16 cellular contexts compared by ENCODE assay signal in the genomic region with DNA sequence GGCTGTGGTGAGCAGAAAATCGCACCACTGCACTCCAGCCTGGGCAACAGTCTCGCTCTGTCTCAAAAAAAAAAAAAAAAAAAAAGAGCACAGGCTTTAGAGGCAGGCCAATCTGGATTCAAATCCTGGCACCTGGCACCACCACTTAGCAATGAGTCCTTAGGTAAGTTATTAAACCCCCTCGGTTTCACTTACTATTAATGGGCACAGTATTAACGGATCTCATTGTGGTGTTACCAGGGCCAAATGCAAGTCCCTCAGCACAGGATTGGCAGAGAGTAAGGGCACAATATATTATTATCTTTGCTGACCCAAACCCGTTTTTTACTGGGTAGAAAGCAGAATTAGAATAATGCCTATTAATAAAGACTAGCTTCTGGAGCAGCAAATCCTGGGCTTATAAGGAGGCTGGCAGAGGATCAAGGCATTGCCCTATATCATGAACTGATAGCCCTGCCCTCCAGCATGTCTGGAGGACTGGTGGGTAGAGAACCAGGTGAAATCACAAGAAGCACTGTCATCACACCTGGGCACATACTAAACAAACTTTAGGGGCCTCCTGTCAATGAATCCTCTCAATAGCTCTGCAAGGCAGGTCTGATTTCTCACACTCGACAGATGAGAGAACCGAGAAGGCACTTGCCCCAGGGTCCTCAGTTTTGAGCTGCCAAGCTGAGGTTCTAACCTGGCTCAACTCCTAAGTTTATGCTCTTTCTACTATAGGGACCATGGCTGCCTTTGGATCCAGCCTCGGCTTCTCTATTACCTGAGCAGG. TPM values are rescaled to one million over a fixed set of nuclear protein-coding genes. Genes with fewer than 3 reads are reported as not detected.
DNase-seq lines count a peak whose midpoint lies in the region; ATAC-seq and TF ChIP-seq lines count a peak whose summit lies in the region.
"Had no signal": no experiment of that assay in that cellular context is flagged by ENCODE, and none has a peak within 500 bp of the region (broad histone marks: within the 10 kb centered on the region; RNA-seq: fewer than 3 reads in every experiment).

No MANE protein-coding gene starts in this region.

- H3K4me3 ChIP-seq in SK-N-SH (ENCODE audit: low read depth in 2 of 2, low read length in 1 of 2), result no peak overlapping the region
- no peak overlapping the region for H3K4me3 ChIP-seq in coronary artery
- H3K4me3 ChIP-seq in neural progenitor cell, result no peak overlapping the region
- H3K4me3 ChIP-seq in transverse colon, result no peak overlapping the region

- H3K27me3 ChIP-seq in SK-N-SH (ENCODE audit: insufficient read depth), result no peaks in the 10 kb centered on the region
- no peaks in the 10 kb centered on the region for H3K27me3 ChIP-seq in neural progenitor cell
- H3K27me3 ChIP-seq in transverse colon, result no peaks in the 10 kb centered on the region

- TF ChIP-seq CTCF in SK-N-SH (IDR thresholded peaks at IDR 0.05), result no peak
- TF ChIP-seq CTCF in coronary artery (IDR thresholded peaks at IDR 0.05), result no peak
- no peak for TF ChIP-seq CTCF in neural progenitor cell (IDR thresholded peaks at IDR 0.05)
- no peak for TF ChIP-seq CTCF in transverse colon (IDR thresholded peaks at IDR 0.05)
- no peak for TF ChIP-seq CTCF in GM10266 (IDR thresholded peaks at IDR 0.05; ENCODE audit: control insufficient read depth, insufficient read depth, low read depth, missing control alignments)

- in situ Hi-C loops in transverse colon (cut with MboI; ENCODE audit: low pct_ligation_motif_present in 1 of 4, low pct_unique_long_range_greater_than_20kb in 1 of 4, low sequenced_read_pairs in 3 of 4), result no loop called here

- H2AFZ ChIP-seq in SK-N-SH (ENCODE audit: low read depth) (no peak overlapping the region), neural progenitor cell (replicated peaks) (no peak overlapping the region)

- H3K4me2 ChIP-seq in SK-N-SH, result peak overlapping the region; percentile 82; the same call in 1 of the 2 replicates
- no peak overlapping the region for H3K4me2 ChIP-seq in neural progenitor cell

- TF ChIP-seq POLR2A in transverse colon (IDR thresholded peaks at IDR 0.05), result no peak

- TF ChIP-seq RAD21 in SK-N-SH (IDR thresholded peaks at IDR 0.05; ENCODE audit: low read length), result no peak

- H3K4me1 ChIP-seq in SK-N-SH (ENCODE audit: control insufficient read depth in 1 of 2, insufficient read depth in 2 of 2, low read depth in 1 of 2, low read length in 1 of 2), result peaks cover 32 to 36% of the 10 kb centered on the region in 2 experiments
- peaks cover 27% of the 10 kb centered on the region for H3K4me1 ChIP-seq in neural progenitor cell
- H3K4me1 ChIP-seq in transverse colon, result peaks cover 12 to 32% (median 24%) of the 10 kb centered on the region in 4 donors

- H3K9me3 ChIP-seq in SK-N-SH (no peaks in the 10 kb centered on the region), neural progenitor cell (ENCODE audit: low read depth) (no peaks in the 10 kb centered on the region), transverse colon (no peaks in the 10 kb centered on the region)

- POLR2A ChIA-PET in SK-N-SH (lab: Yijun Ruan, JAX), result interaction anchor here (1.3 to 2.5 kb wide), 3 partner anchors 12 to 31 kb away, joined by 4 to 13 read pairs (median 7); a partner anchor contains a TSS

- H3K27ac ChIP-seq in SK-N-SH (ENCODE audit: low read depth in 2 of 2, low read length in 1 of 2), result peak overlapping the region; percentile 98 to 99
- H3K27ac ChIP-seq in coronary artery, result peak overlapping the region; percentile 90 to 98
- no peak overlapping the region for H3K27ac ChIP-seq in neural progenitor cell
- H3K27ac ChIP-seq in transverse colon, result peak overlapping the region; percentile 79 to 84 (median 83)

- peak overlapping the region; percentile 99 for H3K27ac Mint-ChIP-seq in neural progenitor cell

- H3K4me1 Mint-ChIP-seq in neural progenitor cell, result peaks cover 56% of the 10 kb centered on the region

- peaks cover 10% of the 10 kb centered on the region for H3K27me3 Mint-ChIP-seq in neural progenitor cell (ENCODE audit: insufficient read depth, low read depth)

- H3K79me2 ChIP-seq in SK-N-SH (ENCODE audit: insufficient read depth) (peaks cover 33% of the 10 kb centered on the region), neural progenitor cell (ENCODE audit: low read depth) (no peaks in the 10 kb centered on the region)

- CTCF ChIA-PET in SK-N-SH (lab: Yijun Ruan, JAX), result interaction anchor here (0.6 to 8.5 kb wide), 9 partner anchors 12 to 89 kb away, joined by 3 to 75 read pairs (median 6); a partner anchor contains a TSS

- no peak for DNase-seq in SK-N-SH
- no peak for DNase-seq in coronary artery (ENCODE audit: low spot score)
- no peak for DNase-seq in neural progenitor cell (ENCODE audit: low spot score)
- no peak for DNase-seq in transverse colon
- no peak for DNase-seq in GM10266 (ENCODE audit: extremely low spot score)
- no peak for DNase-seq in NCI-H1417 treated with DMSO at 0.1 percent for 48 hours (lab: John Stamatoyannopoulos, UW)
- no peak for DNase-seq in activated CD4-positive, alpha-beta T cell treated with anti-CD3 and anti-CD28 coated beads, Interleukin-2, amount 50 U/mL, for 1 hour
- DNase-seq: 8988T; activated T-cell treated with anti-CD3 and anti-CD28 coated beads, Interleukin-2, amount 50 U/mL, for 4 hours; amygdala; hypothalamus; KG1; midbrain; NCI-H1930 had no signal

- H3F3A ChIP-seq in SK-N-SH (replicated peaks; ENCODE audit: insufficient read depth), result peaks cover 43% of the 10 kb centered on the region
- H3F3A ChIP-seq in neural progenitor cell (ENCODE audit: low read depth), result peaks cover 31% of the 10 kb centered on the region

- H4K20me1 ChIP-seq in SK-N-SH (ENCODE audit: insufficient read depth) (no peaks in the 10 kb centered on the region), neural progenitor cell (ENCODE audit: low read depth) (peaks cover 16% of the 10 kb centered on the region)

- 95% methylated on average over 6 of the region's 8 CpGs for WGBS in SK-N-SH (ENCODE audit: low lambda C conversion rate)
- 83 to 93% methylated on average over 8 of the region's 8 CpGs for WGBS in transverse colon (ENCODE audit: low coverage in 1 of 2), 2 donors

- no peaks in the 10 kb centered on the region for H3K9me2 ChIP-seq in SK-N-SH

- TF ChIP-seq EP300 in SK-N-SH (IDR thresholded peaks at IDR 0.05; ENCODE audit: borderline replicate concordance in 1 of 2, low read depth in 1 of 2, low read length in 1 of 2) (no peak), transverse colon (IDR thresholded peaks at IDR 0.05; ENCODE audit: low read depth) (no peak)

- intact Hi-C loops in transverse colon (cut with DNase I; ENCODE audit: low total_unique reads), result no loop called here

- H3K9me3 Mint-ChIP-seq in neural progenitor cell, result no peaks in the 10 kb centered on the region
- H3K9me3 Mint-ChIP-seq: activated T-cell treated with anti-CD3 and anti-CD28 coated beads, Interleukin-2, amount 50 U/mL, for 4 hours had no signal

- H3K4me3 Mint-ChIP-seq in neural progenitor cell, result no peak overlapping the region
- H3K4me3 Mint-ChIP-seq: activated T-cell treated with anti-CD3 and anti-CD28 coated beads, Interleukin-2, amount 50 U/mL, for 4 hours had no signal

- no peak for ATAC-seq in SK-N-SH treated with all-trans-retinoic acid at 6 μM for 48 hours
- ATAC-seq: activated CD4-positive, CD25-positive, alpha-beta regulatory T cell treated with anti-CD3 and anti-CD28 coated beads, Interleukin-2, amount 50 U/mL, for 24 hours; activated T-cell treated with anti-CD3 and anti-CD28 coated beads, Interleukin-2, amount 50 U/mL, for 4 hours had no signal

- peaks cover 30% of the 10 kb centered on the region for H3K36me3 Mint-ChIP-seq in neural progenitor cell

- H3K36me3 ChIP-seq in SK-N-SH (replicated peaks in 1 of 2; ENCODE audit: control insufficient read depth in 1 of 2, insufficient read depth in 2 of 2, low read length in 1 of 2) (peaks cover 22 to 54% of the 10 kb centered on the region in 2 experiments), neural progenitor cell (no peaks in the 10 kb centered on the region), transverse colon (no peaks in the 10 kb centered on the region)

- H3K9ac ChIP-seq in SK-N-SH, result no peak overlapping the region
- H3K9ac ChIP-seq in neural progenitor cell, result no peak overlapping the region

TF ChIP-seq in SK-N-SH treated with all-trans-retinoic acid at 6 μM for 48 hours, 23 proteins besides CTCF, POLR2A, EP300 and RAD21:
- no peak for TF ChIP-seq ZFP30 (CRISPR knock-in tag; IDR thresholded peaks at IDR 0.05)
- TF ChIP-seq TCF4 (CRISPR knock-in tag; IDR thresholded peaks at IDR 0.05; ENCODE audit: borderline replicate concordance), result no peak
- TF ChIP-seq, protein P1, sequence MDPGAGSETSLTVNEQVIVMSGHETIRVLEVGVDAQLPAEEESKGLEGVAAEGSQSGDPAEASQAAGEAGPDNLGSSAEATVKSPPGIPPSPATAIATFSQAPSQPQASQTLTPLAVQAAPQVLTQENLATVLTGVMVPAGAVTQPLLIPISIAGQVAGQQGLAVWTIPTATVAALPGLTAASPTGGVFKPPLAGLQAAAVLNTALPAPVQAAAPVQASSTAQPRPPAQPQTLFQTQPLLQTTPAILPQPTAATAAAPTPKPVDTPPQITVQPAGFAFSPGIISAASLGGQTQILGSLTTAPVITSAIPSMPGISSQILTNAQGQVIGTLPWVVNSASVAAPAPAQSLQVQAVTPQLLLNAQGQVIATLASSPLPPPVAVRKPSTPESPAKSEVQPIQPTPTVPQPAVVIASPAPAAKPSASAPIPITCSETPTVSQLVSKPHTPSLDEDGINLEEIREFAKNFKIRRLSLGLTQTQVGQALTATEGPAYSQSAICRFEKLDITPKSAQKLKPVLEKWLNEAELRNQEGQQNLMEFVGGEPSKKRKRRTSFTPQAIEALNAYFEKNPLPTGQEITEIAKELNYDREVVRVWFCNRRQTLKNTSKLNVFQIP (CRISPR knock-in tag; IDR thresholded peaks at IDR 0.05; ENCODE audit: borderline replicate concordance, low read depth), result no peak

RNA-seq across cellular contexts. Expression of a gene that starts 17.7 kb away (rescaled TPM):
- polyA plus RNA-seq in SK-N-SH (2012; rRNA removed), result 1.9 and 2.0 TPM in 2 replicates
- polyA plus RNA-seq in SK-N-SH (2012; cell fraction: cytosol; rRNA removed), result 0.99 and 1.3 TPM in 2 replicates
- 7.5 and 8.1 TPM in 2 replicates for polyA plus RNA-seq in SK-N-SH (2012; cell fraction: nucleus; rRNA removed)
- total RNA-seq in neural progenitor cell (ENCODE audit: low replicate concordance) (0.43 and 1.3 TPM in 2 replicates), transverse colon (1 to 10 TPM in 2 of 4 donors, under 1 TPM in 2; 0.20 to 2.5 (median 1.0) TPM)
- total RNA-seq: activated T-cell treated with anti-CD3 and anti-CD28 coated beads, Interleukin-2, amount 50 U/mL, for 4 hours had no signal

RNA-seq across cellular contexts. Expression of a gene that starts 21.7 kb away (rescaled TPM):
- 0.53 and 0.78 TPM in 2 replicates for polyA plus RNA-seq in SK-N-SH (2012; rRNA removed)
- 0.27 and 0.50 TPM in 2 replicates for polyA plus RNA-seq in SK-N-SH (2012; cell fraction: cytosol; rRNA removed)
- polyA plus RNA-seq in SK-N-SH (2012; cell fraction: nucleus; rRNA removed), result 2.4 and 2.6 TPM in 2 replicates
- total RNA-seq in neural progenitor cell (ENCODE audit: low replicate concordance) (5.0 and 10.4 TPM in 2 replicates), transverse colon (10 to 100 TPM in 1 of 4 donors, 1 to 10 TPM in 3; 1.8 to 26.5 (median 2.7) TPM)
- total RNA-seq: activated T-cell treated with anti-CD3 and anti-CD28 coated beads, Interleukin-2, amount 50 U/mL, for 4 hours had no signal

RNA-seq across cellular contexts. Expression of a gene that starts 30.8 kb away (rescaled TPM):
- 55.8 and 97.0 TPM in 2 replicates for polyA plus RNA-seq in SK-N-SH (2012; rRNA removed)
- 63.1 and 99.3 TPM in 2 replicates for polyA plus RNA-seq in SK-N-SH (2012; cell fraction: cytosol; rRNA removed)
- polyA plus RNA-seq in SK-N-SH (2012; cell fraction: nucleus; rRNA removed), result 87.3 and 94.5 TPM in 2 replicates
- total RNA-seq in neural progenitor cell (ENCODE audit: low replicate concordance) (14.7 and 17.2 TPM in 2 replicates), transverse colon (10 to 100 TPM in 3 of 4 donors, 1 to 10 TPM in 1; 6.0 to 17.0 (median 13.6) TPM)
